Comparison of ENCODE assay signal across 20 cellular contexts in genomic region chr11:134739136-134739535, GRCh38.
"Had no signal": no experiment of that assay in that cellular context is flagged by ENCODE, and none has a peak within 500 bp of the region (broad histone marks: within the 10 kb centered on the region; RNA-seq: fewer than 3 reads in every experiment).

No MANE protein-coding gene starts in this region.

- H3K36me3 ChIP-seq: SJSA1 had no signal

- H3K9me3 Mint-ChIP-seq: IgD-negative memory B cell had no signal

- H3K4me2 ChIP-seq: KMS-11, SK-N-SH had no signal

- H3K4me1 Mint-ChIP-seq: IgD-negative memory B cell had no signal

- H3K9me3 ChIP-seq: SJSA1, SK-N-SH had no signal

- H3K27ac ChIP-seq: KMS-11, SJSA1 had no signal

- H3K9ac ChIP-seq: KMS-11, SK-N-SH had no signal

- H3K27ac Mint-ChIP-seq: IgD-negative memory B cell had no signal

- DNase-seq: Kasumi-1, MM.1S, NCI-H1092 treated with DMSO at 0.1 percent for 48 hours, NCI-H1436, NCI-H187 treated with DMSO at 0.1 percent for 48 hours, NCI-H2029 treated with DMSO at 0.1 percent for 48 hours, NCI-H2227 treated with DMSO at 0.1 percent for 48 hours, NCI-H524 treated with DMSO at 0.1 percent for 48 hours, NCI-H69, NCI-H774, Right ventricle myocardium superior, RPMI8226, SIG-M5, SK-N-SH, SW 1271 had no signal

- H3K4me3 ChIP-seq: K562, SJSA1 had no signal

- H3K27me3 ChIP-seq: SJSA1 had no signal

- ATAC-seq: HepG2, K562 had no signal

- H3K4me3 Mint-ChIP-seq: IgD-negative memory B cell had no signal

- H3K36me3 Mint-ChIP-seq: IgD-negative memory B cell had no signal
